Comparison of ENCODE assay signal across 8 cellular contexts in the genomic region with DNA sequence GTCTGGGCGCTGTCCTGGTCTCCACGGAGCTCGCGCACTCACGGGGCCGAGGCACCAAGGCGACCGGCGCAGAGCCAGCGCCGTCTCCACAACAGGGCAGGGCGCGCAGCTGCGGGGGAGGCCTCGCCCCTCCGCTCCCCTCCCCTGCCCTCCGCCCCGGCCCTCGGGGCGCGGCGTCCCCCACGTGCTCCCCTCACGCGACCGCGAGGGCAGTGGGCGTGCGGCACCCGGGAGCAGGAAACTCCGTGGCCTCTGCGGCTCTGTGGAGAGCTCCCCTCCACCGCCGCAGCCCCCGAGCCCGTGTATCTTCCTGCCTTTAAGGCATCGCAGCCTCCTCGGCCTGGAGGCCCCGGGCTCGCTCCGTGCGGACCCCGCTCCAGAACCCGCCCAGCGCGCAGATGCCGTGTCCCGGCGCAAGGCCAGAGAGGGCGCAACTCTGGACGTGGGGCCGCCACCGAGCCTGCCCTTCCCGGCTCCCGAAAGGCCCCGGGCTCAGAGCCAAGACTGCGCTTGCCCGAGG. TPM values are rescaled to one million over a fixed set of nuclear protein-coding genes. Genes with fewer than 3 reads are reported as not detected.
A peak's percentile ranks its signal among the peaks of the same experiment; 100 is the strongest.
DNase-seq lines count a peak whose midpoint lies in the region; ATAC-seq, FAIRE-seq and TF ChIP-seq lines count a peak whose summit lies in the region.

No MANE protein-coding gene starts in this region.

- no peaks in the 10 kb centered on the region for H3K27me3 ChIP-seq in CD8-positive, alpha-beta T cell (ENCODE audit: insufficient read depth, low read length)
- H3K27me3 ChIP-seq in Peyer's patch (no peaks in the 10 kb centered on the region), trophoblast cell (ENCODE audit: insufficient read depth, low read length) (no peaks in the 10 kb centered on the region)

- H3K4me1 ChIP-seq in CD8-positive, alpha-beta T cell (ENCODE audit: insufficient read depth, low read length), result peaks cover 39% of the 10 kb centered on the region
- H3K4me1 ChIP-seq in Peyer's patch (peaks cover 8 to 67% (median 17%) of the 10 kb centered on the region in 4 donors), trophoblast cell (ENCODE audit: control insufficient read depth in 1 of 2, insufficient read depth in 2 of 2, low read length in 2 of 2) (peaks cover 16 to 23% of the 10 kb centered on the region in 2 experiments), urinary bladder (ENCODE audit: insufficient read depth) (no peaks in the 10 kb centered on the region)

- H4K12ac ChIP-seq in trophoblast cell (ENCODE audit: low read depth, low read length), result peak overlapping the region; percentile 91

- WGBS in trophoblast cell (ENCODE audit: extremely low coverage, insufficient coverage, insufficient read length), result no CpG with 5 or more reads among the region's 58 CpGs
- under 1% methylated on average over 58 of the region's 58 CpGs for WGBS in urinary bladder

- POLR2A ChIA-PET in CD8-positive, alpha-beta T cell (lab: Charles Lee), result interaction anchor here (0.7 to 5.8 kb wide), 20 partner anchors 11 to 513 kb away, joined by 3 to 80 read pairs (median 5); a partner anchor contains a TSS

- peak overlapping the region; percentile 98 for H4K8ac ChIP-seq in trophoblast cell (ENCODE audit: low read depth, low read length)

- intact Hi-C loops in CD8-positive, alpha-beta T cell (cut with DNase I, micrococcal nuclease), result loop anchor here (1.0 to 5.0 kb wide), 7 partner anchors 17 to 1133 kb away; a partner anchor contains a TSS
- intact Hi-C loops in Right ventricle myocardium inferior (cut with DNase I), result loop anchor here (2.0 kb wide), 2 partner anchors 36 to 60 kb away; a partner anchor contains a TSS

- peak overlapping the region; percentile 96 for H3K18ac ChIP-seq in trophoblast cell (ENCODE audit: low read length)

- H2AFZ ChIP-seq in trophoblast cell (ENCODE audit: insufficient read depth, low read length, poor library complexity), result peak overlapping the region; percentile 77

- peak; percentile 23 for ATAC-seq in CD8-positive, alpha-beta T cell
- ATAC-seq in HG03439 (IDR thresholded peaks at IDR 0.05; ENCODE audit: unreplicated experiment), result peak; percentile 18
- peak; percentile 70 for ATAC-seq in Right ventricle myocardium inferior

- peak overlapping the region; percentile 73 for H3K4me3 Mint-ChIP-seq in CD8-positive, alpha-beta T cell
- H3K4me3 Mint-ChIP-seq in activated naive CD4-positive, alpha-beta T cell treated with anti-CD3 and anti-CD28 coated beads, Interleukin-2, amount 50 U/mL, for 24 hours, result peak overlapping the region; percentile 81

- H3K23ac ChIP-seq in trophoblast cell (ENCODE audit: low read length), result no peak overlapping the region

- DNase-seq in CD8-positive, alpha-beta T cell, result peak in 6 of 7 experiments; percentile 38 to 71 (median 60)
- DNase-seq in GM19239 (ENCODE audit: insufficient read length, low spot score), result no peak
- DNase-seq in Peyer's patch, result peak; percentile 63 to 88 (median 83)
- peak; percentile 91 for DNase-seq in Right ventricle myocardium inferior (ENCODE audit: missing footprints)
- peak in 1 of 2 donors; percentile 54 for DNase-seq in trophoblast cell

- H3K36me3 ChIP-seq in CD8-positive, alpha-beta T cell (ENCODE audit: insufficient read depth, low read length), result peaks cover 16% of the 10 kb centered on the region
- H3K36me3 ChIP-seq in Peyer's patch (peaks cover 0 to 19% (median 0%) of the 10 kb centered on the region in 3 donors), trophoblast cell (ENCODE audit: control insufficient read depth in 1 of 2, insufficient read depth in 2 of 2, low read length in 2 of 2) (peaks cover 22 to 24% of the 10 kb centered on the region in 2 experiments), urinary bladder (ENCODE audit: insufficient read depth) (no peaks in the 10 kb centered on the region)

- H3K79me1 ChIP-seq in trophoblast cell (ENCODE audit: low read length), result peaks cover 8% of the 10 kb centered on the region

- peak overlapping the region; percentile 93 for H3K14ac ChIP-seq in trophoblast cell (ENCODE audit: low read length)

- H3K9ac ChIP-seq in trophoblast cell (ENCODE audit: low read length), result peak overlapping the region; percentile 84

- peak; percentile 40 to 52 for TF ChIP-seq POLR2A in Peyer's patch (IDR thresholded peaks at IDR 0.05)

- H3K79me2 ChIP-seq in trophoblast cell (ENCODE audit: control insufficient read depth, insufficient read depth, low read length, poor library complexity), result peaks cover 14% of the 10 kb centered on the region

- H3K27me3 Mint-ChIP-seq in CD8-positive, alpha-beta T cell (ENCODE audit: low read depth), result no peaks in the 10 kb centered on the region
- H3K27me3 Mint-ChIP-seq in activated naive CD4-positive, alpha-beta T cell treated with anti-CD3 and anti-CD28 coated beads, Interleukin-2, amount 50 U/mL, for 24 hours, result no peaks in the 10 kb centered on the region

- peaks cover 19% of the 10 kb centered on the region for H3K36me3 Mint-ChIP-seq in CD8-positive, alpha-beta T cell
- H3K36me3 Mint-ChIP-seq in activated naive CD4-positive, alpha-beta T cell treated with anti-CD3 and anti-CD28 coated beads, Interleukin-2, amount 50 U/mL, for 24 hours, result peaks cover 9% of the 10 kb centered on the region

- H3K4me2 ChIP-seq in trophoblast cell (ENCODE audit: low read length), result peak overlapping the region; percentile 79

- CTCF ChIA-PET in CD8-positive, alpha-beta T cell (lab: Charles Lee), result interaction anchor here (1.2 to 1.5 kb wide), 3 partner anchors 16 to 154 kb away, joined by 3 to 4 read pairs (median 3); a partner anchor contains a TSS

- H3K4me1 Mint-ChIP-seq in CD8-positive, alpha-beta T cell (ENCODE audit: low read depth), result peaks cover 25% of the 10 kb centered on the region
- H3K4me1 Mint-ChIP-seq in activated naive CD4-positive, alpha-beta T cell treated with anti-CD3 and anti-CD28 coated beads, Interleukin-2, amount 50 U/mL, for 24 hours, result peaks cover 16% of the 10 kb centered on the region

- peak overlapping the region; percentile 73 for H3K27ac ChIP-seq in CD8-positive, alpha-beta T cell (ENCODE audit: low read depth, low read length)
- H3K27ac ChIP-seq in Peyer's patch (peak overlapping the region; percentile 87 to 100 (median 100)), trophoblast cell (ENCODE audit: low read depth, low read length) (peak overlapping the region; percentile 98), urinary bladder (ENCODE audit: low read depth) (peak overlapping the region; percentile 85)

- H4K91ac ChIP-seq in trophoblast cell (ENCODE audit: low read depth, low read length), result peak overlapping the region; percentile 95

- no peaks in the 10 kb centered on the region for H3K9me3 ChIP-seq in CD8-positive, alpha-beta T cell (ENCODE audit: low read length)
- no peaks in the 10 kb centered on the region for H3K9me3 ChIP-seq in Peyer's patch
- H3K9me3 ChIP-seq in trophoblast cell (ENCODE audit: insufficient read depth, low read depth, low read length), result peaks cover 3% of the 10 kb centered on the region

- H3K4me3 ChIP-seq in CD8-positive, alpha-beta T cell (ENCODE audit: low read depth, low read length), result peak overlapping the region; percentile 65
- peak overlapping the region; percentile 58 to 80 (median 74) for H3K4me3 ChIP-seq in Peyer's patch
- H3K4me3 ChIP-seq in trophoblast cell (ENCODE audit: low read depth, low read length), result peak overlapping the region; percentile 79
- peak overlapping the region; percentile 49 for H3K4me3 ChIP-seq in urinary bladder (ENCODE audit: low read depth, low read length)

- no peak overlapping the region for H3K27ac Mint-ChIP-seq in CD8-positive, alpha-beta T cell
- no peak overlapping the region for H3K27ac Mint-ChIP-seq in activated naive CD4-positive, alpha-beta T cell treated with anti-CD3 and anti-CD28 coated beads, Interleukin-2, amount 50 U/mL, for 24 hours

- peak overlapping the region; percentile 93 for H2BK5ac ChIP-seq in trophoblast cell (ENCODE audit: low read depth, low read length, poor library complexity)

- no peak overlapping the region for H2BK12ac ChIP-seq in trophoblast cell (ENCODE audit: low read length)

- H3K4ac ChIP-seq in trophoblast cell (ENCODE audit: low read depth, low read length), result peak overlapping the region; percentile 57

- peak; percentile 68 for FAIRE-seq in GM19239 (lab: Jason Lieb, UNC)

- peak overlapping the region; percentile 84 for H2AK5ac ChIP-seq in trophoblast cell (ENCODE audit: low read length)

- TF ChIP-seq CTCF in CD8-positive, alpha-beta T cell (IDR thresholded peaks at IDR 0.05), result no peak
- TF ChIP-seq CTCF in Peyer's patch (IDR thresholded peaks at IDR 0.05), result peak in 1 of 6 experiments; percentile 16

- no peaks in the 10 kb centered on the region for H3K9me3 Mint-ChIP-seq in CD8-positive, alpha-beta T cell
- no peaks in the 10 kb centered on the region for H3K9me3 Mint-ChIP-seq in activated naive CD4-positive, alpha-beta T cell treated with anti-CD3 and anti-CD28 coated beads, Interleukin-2, amount 50 U/mL, for 24 hours

- H2BK120ac ChIP-seq in trophoblast cell (ENCODE audit: insufficient read depth, low read length, poor library complexity), result peak overlapping the region; percentile 93

RNA-seq across cellular contexts. Expression of a gene that starts 0.7 kb away (rescaled TPM):
- total RNA-seq in CD8-positive, alpha-beta T cell, result 100 to 1,000 TPM; 114 to 120 TPM
- total RNA-seq in Peyer's patch, result 100 to 1,000 TPM; 174 to 409 (median 322) TPM
- 620 TPM for total RNA-seq in Right ventricle myocardium inferior
- 432 and 443 TPM in 2 replicates for polyA plus RNA-seq in trophoblast cell (2013)
- total RNA-seq in urinary bladder, result 57.9 TPM
- polyA plus RNA-seq in urinary bladder, result 239 TPM

RNA-seq across cellular contexts. Expression of a gene that starts 9.7 kb away (rescaled TPM):
- total RNA-seq in CD8-positive, alpha-beta T cell, result not detected
- total RNA-seq in Peyer's patch (10 to 100 TPM in 2 of 4 donors, 1 to 10 TPM in 1, not detected in 1; 4.0 to 14.8 (median 13.3) TPM), Right ventricle myocardium inferior (not detected), urinary bladder (not detected)
- polyA plus RNA-seq in trophoblast cell (2013), result not detected in 2 replicates
- polyA plus RNA-seq in urinary bladder, result 0.05 TPM

RNA-seq across cellular contexts. Expression of a gene that starts 10.7 kb away (rescaled TPM):
- under 1 TPM in 1 of 2 experiments, not detected in 1; 0.30 TPM for total RNA-seq in CD8-positive, alpha-beta T cell
- total RNA-seq in Peyer's patch (not detected), Right ventricle myocardium inferior (1.4 TPM), urinary bladder (not detected)
- not detected in 2 replicates for polyA plus RNA-seq in trophoblast cell (2013)
- not detected for polyA plus RNA-seq in urinary bladder

RNA-seq across cellular contexts. Expression of a gene that starts 13.1 kb away (rescaled TPM):
- total RNA-seq in CD8-positive, alpha-beta T cell, result not detected
- total RNA-seq in Peyer's patch (not detected), Right ventricle myocardium inferior (not detected), urinary bladder (not detected)
- polyA plus RNA-seq in trophoblast cell (2013), result 0.06 TPM in 1 of 2 replicates, not detected in the other
- 0.09 TPM for polyA plus RNA-seq in urinary bladder

RNA-seq across cellular contexts. Expression of a gene that starts 14.7 kb away (rescaled TPM):
- total RNA-seq in CD8-positive, alpha-beta T cell, result 10 to 100 TPM; 17.1 to 17.6 TPM
- total RNA-seq in Peyer's patch (10 to 100 TPM; 47.4 to 57.8 (median 50.2) TPM), Right ventricle myocardium inferior (37.9 TPM), urinary bladder (28.9 TPM)
- 33.0 and 34.2 TPM in 2 replicates for polyA plus RNA-seq in trophoblast cell (2013)
- polyA plus RNA-seq in urinary bladder, result 64.2 TPM

Comparison
In these comparisons a context has a peak if more than half of its experiments do, and no peak if none do; other contexts are left out.
1. ATAC-seq: peak in every context shown above with its lines; median percentile 70 in Right ventricle myocardium inferior; 23 in CD8-positive, alpha-beta T cell; 18 in HG03439.